20 cellular contexts compared by ENCODE assay signal in genomic region chr12:131055093-131055465, GRCh38.
"Had no signal": no experiment of that assay in that cellular context is flagged by ENCODE, and none has a peak within 500 bp of the region (broad histone marks: within the 10 kb centered on the region; RNA-seq: fewer than 3 reads in every experiment).

No MANE protein-coding gene starts in this region.

- H3K4me3 ChIP-seq: coronary artery, lower lobe of right lung, prostate gland, skin epidermis, suprapubic skin, thyroid gland had no signal

- H3K36me3 Mint-ChIP-seq: naive B cell, type B pancreatic cell had no signal

- H3K9ac ChIP-seq: parathyroid adenoma had no signal

- ATAC-seq: left lobe of liver, lower lobe of right lung, sciatic nerve had no signal

- H2AFZ ChIP-seq: parathyroid adenoma had no signal

- H3K27me3 ChIP-seq: suprapubic skin, thyroid gland had no signal

- H3K4me3 Mint-ChIP-seq: naive B cell, nephron progenitor cell, type B pancreatic cell had no signal

- DNase-seq: effector CD4-positive, alpha-beta T cell; foreskin melanocyte; hippocampal formation; kidney glomerular epithelial cell; mesenchymal stem cell; naive B cell; nephron progenitor cell; retina; stimulated activated CD4-positive, alpha-beta T cell treated with anti-CD3 and anti-CD28 coated beads, Interleukin-2, amount 100 ng/mL, for 24 hours; stimulated activated naive CD4-positive, alpha-beta T cell treated with Interleukin-2 at 50 U/mL for 16 hours; thyroid gland had no signal

- H3K9me3 Mint-ChIP-seq: naive B cell, nephron progenitor cell, type B pancreatic cell had no signal

- H3K27ac Mint-ChIP-seq: nephron progenitor cell, type B pancreatic cell had no signal

- H3K79me2 ChIP-seq: parathyroid adenoma had no signal

- H3K36me3 ChIP-seq: lower lobe of right lung, prostate gland, suprapubic skin, thyroid gland had no signal

- H3K27ac ChIP-seq: coronary artery, lower lobe of right lung, parathyroid adenoma, prostate gland, skin epidermis, suprapubic skin, thyroid gland had no signal

- H3K9me3 ChIP-seq: lower lobe of right lung, prostate gland, suprapubic skin, thyroid gland had no signal

- H3K4me1 ChIP-seq: lower lobe of right lung, parathyroid adenoma, prostate gland, suprapubic skin had no signal
